ENCODE assay signal across 8 cellular contexts in the genomic region with DNA sequence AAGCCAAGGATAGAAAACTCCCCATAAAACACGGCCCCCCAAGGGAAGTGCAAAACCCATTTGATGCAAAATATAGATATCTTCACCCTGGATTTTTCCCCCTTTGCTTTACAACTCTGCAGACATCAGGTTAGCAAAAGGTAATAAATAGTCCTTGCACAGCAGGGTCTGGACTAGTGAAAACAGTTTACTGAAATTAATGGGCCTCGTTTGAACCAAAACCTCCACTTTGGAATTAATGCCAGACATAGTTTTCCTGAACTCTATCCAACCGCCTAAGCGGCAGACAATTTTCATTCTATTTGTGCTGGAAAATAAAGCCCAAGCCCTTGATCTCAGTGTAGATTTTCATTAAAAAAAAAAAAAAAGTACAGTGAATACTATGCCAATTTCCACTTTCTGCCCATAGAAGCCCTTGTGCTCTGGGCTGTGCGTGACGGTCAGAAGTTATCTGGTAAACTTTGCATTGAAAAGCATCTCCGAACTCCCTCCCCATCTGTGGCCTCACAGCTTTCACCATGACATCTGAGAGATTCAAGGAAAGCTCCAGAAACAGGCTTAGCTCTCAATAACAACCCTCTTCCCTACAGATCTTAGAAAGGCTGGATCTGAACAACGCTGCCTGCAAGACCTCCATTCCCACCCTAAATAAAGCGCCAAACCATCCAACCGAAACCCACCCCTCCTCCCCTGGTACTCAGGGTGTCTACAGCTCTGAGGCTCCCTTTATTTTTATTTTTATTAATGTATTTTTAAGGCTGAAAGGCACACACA. TPM values are rescaled to one million over a fixed set of nuclear protein-coding genes. Genes with fewer than 3 reads are reported as not detected.
A peak's percentile ranks its signal among the peaks of the same experiment; 100 is the strongest.
DNase-seq lines count a peak whose midpoint lies in the region; ATAC-seq and TF ChIP-seq lines count a peak whose summit lies in the region.

No MANE protein-coding gene starts in this region.

- no CpG with 5 or more reads among the region's 10 CpGs for WGBS in neuronal stem cell (ENCODE audit: extremely low coverage in 2 of 2, insufficient read length in 2 of 2, insufficient replicate concordance in 1 of 2), 2 donors

- peak overlapping the region; percentile 76 for H3K4me3 Mint-ChIP-seq in endothelial cell (ENCODE audit: unreplicated experiment)

- H3K36me3 ChIP-seq in DND-41 (ENCODE audit: insufficient read depth, low read length) (no peaks in the 10 kb centered on the region), neuronal stem cell (replicated peaks in 1 of 2; ENCODE audit: control insufficient read depth in 2 of 2, insufficient read depth in 2 of 2, low read length in 2 of 2) (no peaks in the 10 kb centered on the region)

- H3K27me3 ChIP-seq in DND-41 (ENCODE audit: insufficient read depth, low read length, poor library complexity) (no peaks in the 10 kb centered on the region), neuronal stem cell (ENCODE audit: control insufficient read depth in 3 of 3, insufficient read depth in 3 of 3, low read depth in 1 of 3, low read length in 3 of 3) (peaks cover 0 to 11% (median 0%) of the 10 kb centered on the region in 3 experiments)

- TF ChIP-seq CTCF in DND-41 (IDR thresholded peaks at IDR 0.05; ENCODE audit: borderline replicate concordance, extremely low read depth, low read length, poor library complexity, severe bottlenecking) (no peak), HFF-Myc (IDR thresholded peaks at IDR 0.05; ENCODE audit: low read depth, low read length, missing control alignments) (no peak), endothelial cell (IDR thresholded peaks at IDR 0.05; ENCODE audit: unreplicated experiment) (no peak)

- no peak overlapping the region for H2BK12ac ChIP-seq in neuronal stem cell (ENCODE audit: low read length)

- H3K23ac ChIP-seq in neuronal stem cell (ENCODE audit: low read depth, low read length, poor library complexity) = no peak overlapping the region

- peak overlapping the region; percentile 17 to 49; a peak in 3 of 4 replicates for H3K4me3 ChIP-seq in DND-41 (ENCODE audit: low read depth in 1 of 2, low read length in 2 of 2)
- H3K4me3 ChIP-seq in HFF-Myc (replicated peaks; ENCODE audit: low read depth, low read length) = peak overlapping the region; percentile 24
- H3K4me3 ChIP-seq in neuronal stem cell (ENCODE audit: low read length in 2 of 2) = peak overlapping the region in 1 of 2 donors; percentile 35

- H2AFZ ChIP-seq in DND-41 (ENCODE audit: low read depth, low read length) = peak overlapping the region; percentile 63
- H2AFZ ChIP-seq in neuronal stem cell (ENCODE audit: low read length) = peak overlapping the region; percentile 64

- no peaks in the 10 kb centered on the region for H3K79me1 ChIP-seq in neuronal stem cell (ENCODE audit: low read depth, low read length)

- DNase-seq in DND-41 = no peak
- DNase-seq in HFF-Myc (ENCODE audit: extremely low read depth, low read depth) = no peak
- peak; percentile 71 for DNase-seq in RPMI7951 (ENCODE audit: low read depth)
- no peak for DNase-seq in endothelial cell (ENCODE audit: low spot score)
- DNase-seq in neuronal stem cell (ENCODE audit: low spot score) = no peak
- no peak for DNase-seq in Ammon's horn (ENCODE audit: low spot score)
- DNase-seq in hepatic stellate cell (ENCODE audit: low spot score) = no peak
- DNase-seq in NK-92 (lab: John Stamatoyannopoulos, UW; ENCODE audit: unreplicated experiment) = no peak

- peaks cover 70% of the 10 kb centered on the region for H3K4me1 Mint-ChIP-seq in endothelial cell (ENCODE audit: unreplicated experiment)

- no peak overlapping the region for H2BK15ac ChIP-seq in neuronal stem cell (ENCODE audit: low read length)

- H2AK5ac ChIP-seq in neuronal stem cell (ENCODE audit: low read depth, low read length) = no peak overlapping the region

- peaks cover 80% of the 10 kb centered on the region for H3K4me1 ChIP-seq in DND-41 (ENCODE audit: insufficient read depth, low read length)
- peaks cover 39 to 74% of the 10 kb centered on the region in 2 donors for H3K4me1 ChIP-seq in neuronal stem cell (ENCODE audit: control insufficient read depth in 2 of 2, insufficient read depth in 1 of 2, low read depth in 1 of 2, low read length in 2 of 2)

- H3K79me2 ChIP-seq in DND-41 (ENCODE audit: insufficient read depth, low read length) = 0 out of 2 replicates have a peak, but pooled peaks cover under 1% of the 10 kb centered on the region

- no peak overlapping the region for H2BK5ac ChIP-seq in neuronal stem cell (ENCODE audit: low read length)

- H4K20me1 ChIP-seq in DND-41 (ENCODE audit: insufficient read depth, low read length) = no peaks in the 10 kb centered on the region

- H3K9ac ChIP-seq in DND-41 (ENCODE audit: low read depth, low read length) = peak overlapping the region; percentile 60
- H3K9ac ChIP-seq in neuronal stem cell (ENCODE audit: low read depth, low read length, poor library complexity) = no peak overlapping the region

- peak overlapping the region; percentile 96 for H3K27ac ChIP-seq in DND-41 (ENCODE audit: low read length)
- H3K27ac ChIP-seq in neuronal stem cell (replicated peaks; ENCODE audit: low read length) = no peak overlapping the region

- peak; percentile 3 for ATAC-seq in DND-41 (ENCODE audit: insufficient read depth, low read depth)

- peak overlapping the region; percentile 70 for H3K27ac Mint-ChIP-seq in endothelial cell (ENCODE audit: unreplicated experiment)

- H2BK120ac ChIP-seq in neuronal stem cell (ENCODE audit: low read depth, low read length) = no peak overlapping the region

- H3K18ac ChIP-seq in neuronal stem cell (ENCODE audit: low read length) = peak overlapping the region; percentile 77

- H3K4me2 ChIP-seq in DND-41 (ENCODE audit: insufficient read depth, low read length) (peak overlapping the region; percentile 69), neuronal stem cell (ENCODE audit: insufficient read depth, low read length, poor library complexity, severe bottlenecking) (peak overlapping the region; percentile 65)

- no peak overlapping the region for H3K14ac ChIP-seq in neuronal stem cell (ENCODE audit: low read length)

- H3K4ac ChIP-seq in neuronal stem cell (ENCODE audit: low read length) = no peak overlapping the region

- no peak overlapping the region for H4K8ac ChIP-seq in neuronal stem cell (ENCODE audit: low read depth, low read length)

- no peaks in the 10 kb centered on the region for H3K9me3 ChIP-seq in DND-41 (ENCODE audit: insufficient read depth, low read length, severe bottlenecking)
- H3K9me3 ChIP-seq in neuronal stem cell (replicated peaks in 1 of 2; ENCODE audit: control insufficient read depth in 2 of 2, insufficient read depth in 1 of 2, low read depth in 1 of 2, low read length in 2 of 2) = no peaks in the 10 kb centered on the region

- H3K9me3 Mint-ChIP-seq in endothelial cell (ENCODE audit: unreplicated experiment) = no peaks in the 10 kb centered on the region

- no peak overlapping the region for H4K91ac ChIP-seq in neuronal stem cell (ENCODE audit: low read depth, low read length, poor library complexity)

- no peaks in the 10 kb centered on the region for H3K36me3 Mint-ChIP-seq in endothelial cell (ENCODE audit: low read depth, unreplicated experiment)

- peaks cover 13% of the 10 kb centered on the region for H3K27me3 Mint-ChIP-seq in endothelial cell (ENCODE audit: unreplicated experiment)

RNA-seq across cellular contexts. Expression of a gene that starts 11.0 kb away (rescaled TPM):
- 16.6 and 23.2 TPM in 2 replicates for total RNA-seq in RPMI7951 (2014; rRNA removed; shearing (Covaris generic))
- 8.6 TPM for total RNA-seq in endothelial cell (ENCODE audit: unreplicated experiment)
- 12.3 TPM for polyA plus RNA-seq in neuronal stem cell (2013, experiment 1 of 2)
- 12.4 TPM for polyA plus RNA-seq in neuronal stem cell (2013, experiment 2 of 2)

RNA-seq across cellular contexts. Expression of a gene that starts 58.6 kb away (rescaled TPM):
- 11.1 and 12.0 TPM in 2 replicates for total RNA-seq in RPMI7951 (2014; rRNA removed; shearing (Covaris generic))
- 42.4 TPM for total RNA-seq in endothelial cell (ENCODE audit: unreplicated experiment)
- polyA plus RNA-seq in neuronal stem cell (2013, experiment 1 of 2) = 14.2 TPM
- 14.6 TPM for polyA plus RNA-seq in neuronal stem cell (2013, experiment 2 of 2)
